Comparison of ENCODE assay signal across 1 cellular context in genomic region chr12:12874014-12874413, GRCh38.
TF ChIP-seq lines count a peak whose summit lies in the region.

No MANE protein-coding gene starts in this region.

TF ChIP-seq in endothelial cell of umbilical vein, 7 proteins besides CTCF, POLR2A, EP300 and RAD21 (continued from another document):
- TF ChIP-seq POLR2AphosphoS5 (IDR thresholded peaks at IDR 0.05; ENCODE audit: insufficient read depth, low read depth, low read length) (no peak), MAX (IDR thresholded peaks at IDR 0.05; ENCODE audit: insufficient read depth, insufficient read length) (no peak), FOS (IDR thresholded peaks at IDR 0.05; ENCODE audit: borderline replicate concordance, insufficient read depth, low read length) (no peak), JUN (IDR thresholded peaks at IDR 0.05; ENCODE audit: borderline replicate concordance, insufficient read depth, insufficient read length, low read depth) (no peak), GATA2 (IDR thresholded peaks at IDR 0.05; ENCODE audit: insufficient read depth, insufficient read length, low read depth, low read length) (no peak), MYC (IDR thresholded peaks at IDR 0.05; ENCODE audit: low read depth, low read length) (no peak)
